In genomic region chr7:103715376-103716110, GRCh38 we compare ENCODE assay signal across 20 cellular contexts.
"Had no signal": no experiment of that assay in that cellular context is flagged by ENCODE, and none has a peak within 500 bp of the region (broad histone marks: within the 10 kb centered on the region; RNA-seq: fewer than 3 reads in every experiment).

No MANE protein-coding gene starts in this region.

- H3K4me1 ChIP-seq: heart right ventricle, pancreas, tibial nerve, vagina had no signal

- H3K9me3 ChIP-seq: heart right ventricle, pancreas, tibial nerve, vagina had no signal

- H3K4me3 ChIP-seq: heart right ventricle, lung, pancreas, tibial nerve, vagina had no signal

- H3K27me3 ChIP-seq: heart right ventricle, pancreas, tibial nerve, vagina had no signal

- DNase-seq: activated CD4-positive, alpha-beta T cell treated with anti-CD3 and anti-CD28 coated beads, Interleukin-2, amount 50 U/mL, for 4 hours; activated naive CD4-positive, alpha-beta T cell treated with Interleukin-2 at 50 U/mL for 16 hours; anterior cingulate cortex; dermis blood vessel endothelial cell; effector memory CD8-positive, alpha-beta T cell; foreskin melanocyte; heart right ventricle; islet precursor cell; midbrain; naive B cell; pancreas; stimulated activated CD4-positive, alpha-beta T cell treated with anti-CD3 and anti-CD28 coated beads, Interleukin-4, amount 100 ng/mL, for 1 hour; stimulated activated naive CD4-positive, alpha-beta T cell treated with Interleukin-2 at 50 U/mL for 16 hours; T1000 had no signal

- H3K36me3 ChIP-seq: heart right ventricle, pancreas, tibial nerve, vagina had no signal

- H3K27ac ChIP-seq: epithelial cell of prostate, heart right ventricle, pancreas, tibial nerve, vagina had no signal

- ATAC-seq: activated CD4-positive, CD25-positive, alpha-beta regulatory T cell treated with anti-CD3 and anti-CD28 coated beads, Interleukin-2, amount 50 U/mL, for 24 hours; activated T-helper 17 cell treated with anti-CD3 and anti-CD28 coated beads, Interleukin-2, amount 50 U/mL, for 72 hours; effector memory CD8-positive, alpha-beta T cell; heart right ventricle; pancreas had no signal
